In genomic region chr13:113904411-113904810, GRCh38 we compare ENCODE assay signal across 9 cellular contexts. TPM values are rescaled to one million over a fixed set of nuclear protein-coding genes. Genes with fewer than 3 reads are reported as not detected.
A peak's percentile ranks its signal among the peaks of the same experiment; 100 is the strongest.
DNase-seq lines count a peak whose midpoint lies in the region; ATAC-seq and TF ChIP-seq lines count a peak whose summit lies in the region.
"Had no signal": no experiment of that assay in that cellular context is flagged by ENCODE, and none has a peak within 500 bp of the region (broad histone marks: within the 10 kb centered on the region; RNA-seq: fewer than 3 reads in every experiment).

No MANE protein-coding gene starts in this region.

- H3K27ac ChIP-seq in mammary epithelial cell (ENCODE audit: insufficient read depth, low read depth, low read length) = no peak overlapping the region
- no peak overlapping the region for H3K27ac ChIP-seq in left lung
- H3K27ac ChIP-seq: KMS-11 had no signal

- DNase-seq in GM03348 (ENCODE audit: low spot score) = peak; percentile 49
- DNase-seq in NCI-H1694 treated with DMSO at 0.1 percent for 48 hours (lab: John Stamatoyannopoulos, UW) = peak; percentile 6
- DNase-seq in mammary epithelial cell = no peak
- no peak for DNase-seq in left lung
- no peak for DNase-seq in NCI-H2081 treated with DMSO at 0.1 percent for 48 hours (lab: John Stamatoyannopoulos, UW)
- DNase-seq in natural killer cell treated with Interleukin-12 subunit alpha and Interleukin-12 subunit beta and Interleukin-15 and Interleukin-18, amount 100 ng/mL, for 72 hours (ENCODE audit: low spot score) = no peak
- no peak for DNase-seq in immature natural killer cell

- peaks cover 13 to 17% of the 10 kb centered on the region in 2 donors for H3K27me3 Mint-ChIP-seq in natural killer cell treated with Interleukin-12 subunit alpha and Interleukin-12 subunit beta and Interleukin-15 and Interleukin-18, amount 100 ng/mL, for 72 hours
- peaks cover 11 to 19% (median 12%) of the 10 kb centered on the region in 3 donors for H3K27me3 Mint-ChIP-seq in immature natural killer cell (ENCODE audit: low read depth in 3 of 3)

- no peak overlapping the region for H3K4me2 ChIP-seq in mammary epithelial cell (ENCODE audit: insufficient read depth, low read depth, low read length)
- H3K4me2 ChIP-seq: KMS-11 had no signal

- no TSS peak for BruUV-seq in mammary epithelial cell (replicated peaks; lab: Mats Ljungman, UMichigan)

- H3K9me3 ChIP-seq in mammary epithelial cell (replicated peaks; ENCODE audit: insufficient read depth, low read length) = no peaks in the 10 kb centered on the region
- no peaks in the 10 kb centered on the region for H3K9me3 ChIP-seq in left lung

- H3K36me3 ChIP-seq in mammary epithelial cell (ENCODE audit: insufficient read depth, low read length) (no peaks in the 10 kb centered on the region), left lung (no peaks in the 10 kb centered on the region)

- H3K4me1 Mint-ChIP-seq in natural killer cell treated with Interleukin-12 subunit alpha and Interleukin-12 subunit beta and Interleukin-15 and Interleukin-18, amount 100 ng/mL, for 72 hours (ENCODE audit: low read depth in 2 of 2) = no peaks in the 10 kb centered on the region
- H3K4me1 Mint-ChIP-seq in immature natural killer cell = peaks cover 0 to 1% of the 10 kb centered on the region in 2 donors

- intact Hi-C loops in mammary epithelial cell (cut with micrococcal nuclease) = loop anchor here (2.0 kb wide), 4 partner anchors 42 to 284 kb away; no protein-coding TSS in a partner anchor
- intact Hi-C loops in left lung (cut with DNase I) = no loop called here

- H3K27ac Mint-ChIP-seq in natural killer cell treated with Interleukin-12 subunit alpha and Interleukin-12 subunit beta and Interleukin-15 and Interleukin-18, amount 100 ng/mL, for 72 hours = no peak overlapping the region
- H3K27ac Mint-ChIP-seq in immature natural killer cell = no peak overlapping the region

- no peaks in the 10 kb centered on the region for H3K9me3 Mint-ChIP-seq in natural killer cell treated with Interleukin-12 subunit alpha and Interleukin-12 subunit beta and Interleukin-15 and Interleukin-18, amount 100 ng/mL, for 72 hours
- H3K9me3 Mint-ChIP-seq in immature natural killer cell = peaks cover 0 to 1% (median 0%) of the 10 kb centered on the region in 6 donors

- ATAC-seq in left lung = peak; percentile 85
- no peak for ATAC-seq in natural killer cell treated with Interleukin-12 subunit alpha and Interleukin-12 subunit beta and Interleukin-15 and Interleukin-18, amount 100 ng/mL, for 72 hours
- no peak for ATAC-seq in HG03139 (IDR thresholded peaks at IDR 0.05; ENCODE audit: unreplicated experiment)

- no peaks in the 10 kb centered on the region for H3K36me3 Mint-ChIP-seq in natural killer cell treated with Interleukin-12 subunit alpha and Interleukin-12 subunit beta and Interleukin-15 and Interleukin-18, amount 100 ng/mL, for 72 hours
- H3K36me3 Mint-ChIP-seq in immature natural killer cell = no peaks in the 10 kb centered on the region

- H3K4me1 ChIP-seq in mammary epithelial cell (ENCODE audit: insufficient read depth, low read length) (peaks cover 4% of the 10 kb centered on the region), left lung (peaks cover 0 to 2% of the 10 kb centered on the region in 2 donors)

- H3K9ac ChIP-seq in mammary epithelial cell (ENCODE audit: insufficient read depth, low read length) = no peak overlapping the region
- H3K9ac ChIP-seq: KMS-11 had no signal

- H3K4me3 Mint-ChIP-seq in natural killer cell treated with Interleukin-12 subunit alpha and Interleukin-12 subunit beta and Interleukin-15 and Interleukin-18, amount 100 ng/mL, for 72 hours = no peak overlapping the region
- no peak overlapping the region for H3K4me3 Mint-ChIP-seq in immature natural killer cell

- H2AFZ ChIP-seq in mammary epithelial cell (ENCODE audit: low read depth, low read length) = no peak overlapping the region

- 80% methylated on average over 8 of the region's 8 CpGs for WGBS in mammary epithelial cell (ENCODE audit: low coverage, missing lambda C conversion rate)

- TF ChIP-seq CTCF in mammary epithelial cell (conservative IDR thresholded peaks at IDR 0.05 in 1 of 2, IDR thresholded peaks at IDR 0.05 in 1 of 2; ENCODE audit: extremely low read depth in 1 of 2, insufficient read depth in 1 of 2, low read depth in 1 of 2, low read length in 2 of 2) (peak; percentile 45 to 69), left lung (IDR thresholded peaks at IDR 0.05) (peak; percentile 33 to 42)

- CTCF ChIA-PET in mammary epithelial cell (lab: Charles Lee; ENCODE audit: low non-redundant PET) = no interaction called here

- H3K4me3 ChIP-seq in mammary epithelial cell (replicated peaks in 1 of 3; ENCODE audit: insufficient read depth in 1 of 3, low read depth in 2 of 3, low read length in 3 of 3) (no peak overlapping the region), left lung (no peak overlapping the region)

- in situ Hi-C loops in mammary epithelial cell (cut with MboI; ENCODE audit: low sequenced_read_pairs in 2 of 2) = no loop called here

- H3K79me2 ChIP-seq in mammary epithelial cell (ENCODE audit: insufficient read depth, low read length) = no peaks in the 10 kb centered on the region

- dilution Hi-C loops in mammary epithelial cell (cut with HindIII; ENCODE audit: low sequenced_read_pairs) = no loop called here

- no peaks in the 10 kb centered on the region for H4K20me1 ChIP-seq in mammary epithelial cell (ENCODE audit: insufficient read depth, low read length)

- no peaks in the 10 kb centered on the region for H3K27me3 ChIP-seq in mammary epithelial cell (ENCODE audit: insufficient read depth, low read length)
- H3K27me3 ChIP-seq in left lung = peaks cover 0 to 15% of the 10 kb centered on the region in 2 donors

RNA-seq across cellular contexts. Expression of gene GAS6, which starts 40.5 kb away (rescaled TPM):
- total RNA-seq in mammary epithelial cell = 100 to 1,000 TPM; 221 to 311 TPM
- 196 TPM for polyA plus RNA-seq in mammary epithelial cell
- 53.3 TPM for polyA minus RNA-seq in mammary epithelial cell
- 100 to 1,000 TPM in 1 of 2 donors, 10 to 100 TPM in 1; 79.9 to 169 TPM for total RNA-seq in left lung
- total RNA-seq in natural killer cell treated with Interleukin-12 subunit alpha and Interleukin-12 subunit beta and Interleukin-15 and Interleukin-18, amount 100 ng/mL, for 72 hours = under 1 TPM in 1 of 2 donors, not detected in 1; 0.45 TPM
- polyA plus RNA-seq in immature natural killer cell = 1 to 10 TPM in 2 of 3 donors, not detected in 1; 1.0 to 1.2 TPM

Comparison
In these comparisons a context has a peak if more than half of its experiments do, and no peak if none do; other contexts are left out.
1. DNase-seq: peak in GM03348 (single experiment) and NCI-H1694 treated with DMSO at 0.1 percent for 48 hours (single experiment); none in mammary epithelial cell (single experiment), left lung (0 of 2), NCI-H2081 treated with DMSO at 0.1 percent for 48 hours (single experiment), natural killer cell treated with Interleukin-12 subunit alpha and Interleukin-12 subunit beta and Interleukin-15 and Interleukin-18, amount 100 ng/mL, for 72 hours (single experiment) and immature natural killer cell (0 of 3).
2. RNA of gene GAS6, which starts 40.5 kb away (total RNA-seq): 221 to 311 TPM in mammary epithelial cell and 79.9 to 169 TPM in left lung; 0.45 TPM in natural killer cell treated with Interleukin-12 subunit alpha and Interleukin-12 subunit beta and Interleukin-15 and Interleukin-18, amount 100 ng/mL, for 72 hours; every median in the first group is over 10 times any median in the second.